In genomic region chr15:94579261-94579660, GRCh38 we compare ENCODE assay signal across 12 cellular contexts.
DNase-seq lines count a peak whose midpoint lies in the region; ATAC-seq, FAIRE-seq and TF ChIP-seq lines count a peak whose summit lies in the region.
"Had no signal": no experiment of that assay in that cellular context is flagged by ENCODE, and none has a peak within 500 bp of the region (broad histone marks: within the 10 kb centered on the region; RNA-seq: fewer than 3 reads in every experiment).

No MANE protein-coding gene starts in this region.

- H3K27ac ChIP-seq in endothelial cell of umbilical vein (ENCODE audit: insufficient read depth, low read depth, low read length) = no peak overlapping the region
- H3K27ac ChIP-seq in effector memory CD4-positive, alpha-beta T cell (ENCODE audit: insufficient read depth, low read length, poor library complexity, severe bottlenecking) = no peak overlapping the region
- H3K27ac ChIP-seq: A549 had no signal

- no peaks in the 10 kb centered on the region for H4K20me1 ChIP-seq in endothelial cell of umbilical vein (replicated peaks; ENCODE audit: control insufficient read depth, extremely low read depth, insufficient read depth, low read length)

- H3K79me2 ChIP-seq in endothelial cell of umbilical vein (ENCODE audit: control insufficient read depth, insufficient read depth, low read length) = no peaks in the 10 kb centered on the region

- POLR2A ChIA-PET in endothelial cell of umbilical vein (lab: Charles Lee) = no interaction called here

- H2AFZ ChIP-seq in endothelial cell of umbilical vein (ENCODE audit: low read depth, low read length) = no peak overlapping the region

- H3K9me3 ChIP-seq in endothelial cell of umbilical vein (replicated peaks; ENCODE audit: control insufficient read depth, insufficient read depth, low read length) = no peaks in the 10 kb centered on the region
- no peaks in the 10 kb centered on the region for H3K9me3 ChIP-seq in effector memory CD4-positive, alpha-beta T cell (ENCODE audit: control insufficient read depth, low read length)

- H3K4me3 ChIP-seq in endothelial cell of umbilical vein (replicated peaks in 1 of 3; ENCODE audit: insufficient read depth in 1 of 3, low read depth in 1 of 3, low read length in 3 of 3) = no peak overlapping the region
- no peak overlapping the region for H3K4me3 ChIP-seq in effector memory CD4-positive, alpha-beta T cell (ENCODE audit: insufficient read depth, low read depth, low read length, poor library complexity, severe bottlenecking)
- H3K4me3 ChIP-seq: A549, GM12878 had no signal

- TF ChIP-seq CTCF in endothelial cell of umbilical vein (IDR thresholded peaks at IDR 0.05; ENCODE audit: extremely low read depth in 1 of 2, insufficient read depth in 1 of 2, low read depth in 1 of 2, low read length in 2 of 2) = no peak

- no peak for FAIRE-seq in endothelial cell of umbilical vein (lab: Jason Lieb, UNC)
- FAIRE-seq: A549, GM12878, GM18507, H54 had no signal

- DNase-seq in Ammon's horn (ENCODE audit: low spot score) (peak; percentile 32), COR-L47 (lab: John Stamatoyannopoulos, UW) (peak; percentile 26), endothelial cell of umbilical vein (ENCODE audit: low read depth, low spot score) (peak; percentile 29), pons (ENCODE audit: low spot score) (peak; percentile 72)
- DNase-seq in effector memory CD4-positive, alpha-beta T cell = no peak
- DNase-seq: CD8-positive, alpha-beta memory T cell; DMS79 had no signal

- CTCF ChIA-PET in endothelial cell of umbilical vein (lab: Charles Lee) = no interaction called here

- BruUV-seq in endothelial cell of umbilical vein (replicated peaks; lab: Mats Ljungman, UMichigan) = no TSS peak

- no peaks in the 10 kb centered on the region for H3K9me1 ChIP-seq in endothelial cell of umbilical vein (replicated peaks; ENCODE audit: control insufficient read depth, extremely low read depth, insufficient read depth, low read length)

- H3K4me2 ChIP-seq in endothelial cell of umbilical vein (ENCODE audit: insufficient read depth, low read length) = no peak overlapping the region
- H3K4me2 ChIP-seq: A549 had no signal

- dilution Hi-C loops in endothelial cell of umbilical vein (cut with MboI; ENCODE audit: extremely low pct_ligation_motif_present, low sequenced_read_pairs) = no loop called here

- intact Hi-C loops in endothelial cell of umbilical vein (cut with micrococcal nuclease) = no loop called here

- H3K4me1 ChIP-seq in endothelial cell of umbilical vein (ENCODE audit: control insufficient read depth, extremely low read depth, insufficient read depth, low read length) = peaks cover 8% of the 10 kb centered on the region
- no peaks in the 10 kb centered on the region for H3K4me1 ChIP-seq in effector memory CD4-positive, alpha-beta T cell (ENCODE audit: control insufficient read depth, insufficient read depth, low read length, poor library complexity, severe bottlenecking)
- H3K4me1 ChIP-seq: A549 had no signal

- H3K36me3 ChIP-seq in endothelial cell of umbilical vein (ENCODE audit: control insufficient read depth in 2 of 2, extremely low read depth in 1 of 2, insufficient read depth in 2 of 2, low read length in 2 of 2) = no peaks in the 10 kb centered on the region
- H3K36me3 ChIP-seq in effector memory CD4-positive, alpha-beta T cell (ENCODE audit: control insufficient read depth, insufficient read depth, low read length) = no peaks in the 10 kb centered on the region

- ATAC-seq in SK-N-SH treated with all-trans-retinoic acid at 6 μM for 48 hours = no peak
- ATAC-seq: A549, GM12878 had no signal

- H3K9ac ChIP-seq in endothelial cell of umbilical vein (replicated peaks; ENCODE audit: extremely low read depth, insufficient read depth, low read length) = no peak overlapping the region

- no peak for TF ChIP-seq POLR2A in endothelial cell of umbilical vein (IDR thresholded peaks at IDR 0.05; ENCODE audit: low read depth, low read length)

- H3K27me3 ChIP-seq in endothelial cell of umbilical vein (ENCODE audit: control insufficient read depth in 2 of 2, insufficient read depth in 2 of 2, low read length in 2 of 2) = no peaks in the 10 kb centered on the region
- no peaks in the 10 kb centered on the region for H3K27me3 ChIP-seq in effector memory CD4-positive, alpha-beta T cell (replicated peaks; ENCODE audit: control insufficient read depth, insufficient read depth, low read length, poor library complexity, severe bottlenecking)

TF ChIP-seq in endothelial cell of umbilical vein, 7 proteins besides CTCF, POLR2A, EP300 and RAD21:
- TF ChIP-seq FOS (IDR thresholded peaks at IDR 0.05; ENCODE audit: borderline replicate concordance, insufficient read depth, low read length) (no peak), MAX (IDR thresholded peaks at IDR 0.05; ENCODE audit: insufficient read depth, insufficient read length) (no peak), GATA2 (IDR thresholded peaks at IDR 0.05; ENCODE audit: insufficient read depth, insufficient read length, low read depth, low read length) (no peak), MYC (IDR thresholded peaks at IDR 0.05; ENCODE audit: low read depth, low read length) (no peak), JUN (IDR thresholded peaks at IDR 0.05; ENCODE audit: borderline replicate concordance, insufficient read depth, insufficient read length, low read depth) (no peak)

TF ChIP-seq in SK-N-SH treated with all-trans-retinoic acid at 6 μM for 48 hours, 23 proteins besides CTCF, POLR2A, EP300 and RAD21:
- TF ChIP-seq RARB (CRISPR knock-in tag; IDR thresholded peaks at IDR 0.05) (no peak), POU6F1 (CRISPR knock-in tag; IDR thresholded peaks at IDR 0.05; ENCODE audit: borderline replicate concordance, low read depth) (no peak), TOX (CRISPR knock-in tag; IDR thresholded peaks at IDR 0.05; ENCODE audit: borderline replicate concordance) (no peak), CSDC2 (CRISPR knock-in tag; IDR thresholded peaks at IDR 0.05) (no peak)

Comparison
In these comparisons a context has a peak if more than half of its experiments do, and no peak if none do; other contexts are left out.
1. DNase-seq: peak in Ammon's horn (single experiment), COR-L47 (single experiment), endothelial cell of umbilical vein (single experiment) and pons (single experiment); none in effector memory CD4-positive, alpha-beta T cell (0 of 3).